In the genomic region with DNA sequence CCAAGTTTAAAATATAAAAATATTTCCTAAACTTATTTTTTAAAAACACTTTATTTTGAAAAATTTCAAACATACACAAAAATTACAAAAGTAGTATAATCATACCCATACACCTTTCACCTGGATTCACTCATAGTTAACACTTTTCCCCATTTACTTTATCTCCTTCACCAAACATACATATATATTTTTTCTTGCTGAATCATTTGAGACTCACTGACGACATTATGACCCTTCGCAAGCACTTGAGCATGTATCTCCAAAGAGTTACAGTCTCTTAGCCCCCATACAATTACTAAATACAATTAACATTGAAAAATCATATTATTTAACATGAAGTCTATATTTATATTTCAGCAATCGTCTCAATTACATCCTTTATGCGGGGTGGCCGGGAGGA, we compare ENCODE assay signal across 31 cellular contexts. TPM values are rescaled to one million over a fixed set of nuclear protein-coding genes. Genes with fewer than 3 reads are reported as not detected.
"Had no signal": no experiment of that assay in that cellular context is flagged by ENCODE, and none has a peak within 500 bp of the region (broad histone marks: within the 10 kb centered on the region; RNA-seq: fewer than 3 reads in every experiment).

No MANE protein-coding gene starts in this region.

- H3K9me3 Mint-ChIP-seq: effector memory CD8-positive, alpha-beta T cell; natural killer cell treated with Interleukin-12 subunit alpha and Interleukin-12 subunit beta and Interleukin-15 and Interleukin-18, amount 100 ng/mL, for 72 hours; neural progenitor cell; stimulated activated naive CD8-positive, alpha-beta T cell treated with anti-CD3 and anti-CD28 coated beads, Interleukin-15, amount 100 ng/mL, for 72 hours had no signal

- H3K36me3 ChIP-seq: heart right ventricle, neural progenitor cell, thyroid gland, vagina had no signal

- H3K9me3 ChIP-seq: heart right ventricle, mucosa of descending colon, thyroid gland, vagina had no signal

- H3K27me3 ChIP-seq: heart right ventricle, neural progenitor cell, thyroid gland, vagina had no signal

- H3K27ac ChIP-seq: coronary artery, neural progenitor cell, parathyroid adenoma, thyroid gland, vagina had no signal

- H3K27ac Mint-ChIP-seq: effector memory CD8-positive, alpha-beta T cell; mesothelial cell of epicardium; naive B cell; natural killer cell treated with Interleukin-12 subunit alpha and Interleukin-12 subunit beta and Interleukin-15 and Interleukin-18, amount 100 ng/mL, for 72 hours; neural progenitor cell; progenitor cell of endocrine pancreas; stimulated activated naive CD8-positive, alpha-beta T cell treated with anti-CD3 and anti-CD28 coated beads, Interleukin-15, amount 100 ng/mL, for 72 hours had no signal

- ATAC-seq: effector memory CD8-positive, alpha-beta T cell; esophagus mucosa; heart right ventricle; left ventricle myocardium superior; mucosa of descending colon; natural killer cell treated with Interleukin-12 subunit alpha and Interleukin-12 subunit beta and Interleukin-15 and Interleukin-18, amount 100 ng/mL, for 72 hours; sciatic nerve; stimulated activated naive CD8-positive, alpha-beta T cell treated with anti-CD3 and anti-CD28 coated beads, Interleukin-15, amount 100 ng/mL, for 72 hours had no signal

- FAIRE-seq: endometrium, islet of Langerhans had no signal

- DNase-seq: effector memory CD8-positive, alpha-beta T cell; foreskin fibroblast; glutamatergic neuron; heart right ventricle; hippocampal formation; left ventricle myocardium superior; mesenchymal stem cell; mucosa of descending colon; naive B cell; stimulated activated CD4-positive, alpha-beta T cell treated with anti-CD3 and anti-CD28 coated beads, Interleukin-12 subunit alpha, Interleukin-12 subunit beta, amount 100 ng/mL, for 4 hours; stimulated activated CD4-positive, alpha-beta T cell treated with anti-CD3 and anti-CD28 coated beads, Interleukin-1b, Interleukin-23, amount 100 ng/mL, for 48 hours; stimulated activated CD4-positive, alpha-beta T cell treated with anti-CD3 and anti-CD28 coated beads, Interleukin-4, amount 100 ng/mL, for 1 hour; stimulated activated CD8-positive, alpha-beta memory T cell treated with anti-CD3 and anti-CD28 coated beads, Interleukin-4, amount 100 ng/mL, for 48 hours; stimulated activated naive CD4-positive, alpha-beta T cell; stimulated activated naive CD8-positive, alpha-beta T cell treated with anti-CD3 and anti-CD28 coated beads, Interleukin-15, amount 100 ng/mL, for 72 hours; thyroid gland had no signal

- H3K27me3 Mint-ChIP-seq: progenitor cell of endocrine pancreas had no signal

- H3K4me1 ChIP-seq: neural progenitor cell, parathyroid adenoma, thyroid gland, vagina had no signal

- H3K4me3 Mint-ChIP-seq: effector memory CD8-positive, alpha-beta T cell; mesothelial cell of epicardium; naive B cell; natural killer cell treated with Interleukin-12 subunit alpha and Interleukin-12 subunit beta and Interleukin-15 and Interleukin-18, amount 100 ng/mL, for 72 hours; neural progenitor cell; stimulated activated naive CD8-positive, alpha-beta T cell treated with anti-CD3 and anti-CD28 coated beads, Interleukin-15, amount 100 ng/mL, for 72 hours had no signal

- H3K36me3 Mint-ChIP-seq: mesothelial cell of epicardium; naive B cell; natural killer cell treated with Interleukin-12 subunit alpha and Interleukin-12 subunit beta and Interleukin-15 and Interleukin-18, amount 100 ng/mL, for 72 hours; neural progenitor cell had no signal

- H3K4me3 ChIP-seq: coronary artery, heart right ventricle, lung, mucosa of descending colon, neural progenitor cell, smooth muscle cell, thyroid gland, vagina had no signal

- H3K4me1 Mint-ChIP-seq: stimulated activated naive CD8-positive, alpha-beta T cell treated with anti-CD3 and anti-CD28 coated beads, Interleukin-15, amount 100 ng/mL, for 72 hours had no signal

RNA-seq across cellular contexts. Expression of a gene that starts 19.8 kb away (rescaled TPM):
- total RNA-seq: dermis microvascular lymphatic vessel endothelial cell; left ventricle myocardium superior; natural killer cell treated with Interleukin-12 subunit alpha and Interleukin-12 subunit beta and Interleukin-15 and Interleukin-18, amount 100 ng/mL, for 72 hours; osteoblast; progenitor cell of endocrine pancreas; sciatic nerve; smooth muscle cell had no signal
